In genomic region chr20:55597526-55597925, GRCh38 we compare ENCODE assay signal across 26 cellular contexts.
DNase-seq lines count a peak whose midpoint lies in the region; ATAC-seq, FAIRE-seq and TF ChIP-seq lines count a peak whose summit lies in the region.
"Had no signal": no experiment of that assay in that cellular context is flagged by ENCODE, and none has a peak within 500 bp of the region (broad histone marks: within the 10 kb centered on the region; RNA-seq: fewer than 3 reads in every experiment).

No MANE protein-coding gene starts in this region.

- H3K36me3 ChIP-seq in kidney (ENCODE audit: control insufficient read depth in 1 of 2, insufficient read depth in 2 of 2, low read length in 2 of 2) (no peaks in the 10 kb centered on the region), suprapubic skin (no peaks in the 10 kb centered on the region)
- H3K36me3 ChIP-seq: BE2C, BLaER1 had no signal

- H3K9ac ChIP-seq in kidney (ENCODE audit: low read length in 2 of 2): no peak overlapping the region
- H3K9ac ChIP-seq: BLaER1 had no signal

- no peak for TF ChIP-seq CTCF in kidney (IDR thresholded peaks at IDR 0.05; ENCODE audit: borderline replicate concordance, extremely low read depth, insufficient read depth)
- TF ChIP-seq CTCF in suprapubic skin (IDR thresholded peaks at IDR 0.05): no peak

- H3K4me3 ChIP-seq in kidney (ENCODE audit: low read length in 2 of 2): no peak overlapping the region
- no peak overlapping the region for H3K4me3 ChIP-seq in suprapubic skin
- H3K4me3 ChIP-seq: BLaER1, GM12878 had no signal

- H3K27ac ChIP-seq in kidney (ENCODE audit: low read depth in 2 of 2, low read length in 2 of 2): no peak overlapping the region
- no peak overlapping the region for H3K27ac ChIP-seq in suprapubic skin
- H3K27ac ChIP-seq: BLaER1 had no signal

- DNase-seq in astrocyte of the hippocampus (ENCODE audit: low read depth, low spot score) (peak; percentile 1), inferior parietal cortex (ENCODE audit: extremely low spot score) (peak; percentile 44), stromal cell of bone marrow (ENCODE audit: low read depth) (peak; percentile 12), GM12892 (ENCODE audit: insufficient read length) (no peak), kidney (no peak), suprapubic skin (ENCODE audit: low spot score in 2 of 2) (no peak)
- DNase-seq: 8988T; ACHN; BE2C; C1 segment of cervical spinal cord; CD4-positive, alpha-beta memory T cell; CD4-positive, CD25-positive, alpha-beta regulatory T cell; CD8-positive, alpha-beta memory T cell; COR-L47; DMS 273 treated with DMSO at 0.1 percent for 48 hours; DMS153; DMS53; DMS79; DND-41; EL; GDM1 had no signal

- no peaks in the 10 kb centered on the region for H3K4me1 ChIP-seq in kidney (ENCODE audit: control insufficient read depth in 1 of 2, insufficient read depth in 1 of 2, low read depth in 1 of 2, low read length in 2 of 2)
- no peaks in the 10 kb centered on the region for H3K4me1 ChIP-seq in suprapubic skin
- H3K4me1 ChIP-seq: BLaER1 had no signal

- TF ChIP-seq POLR2A in GM12892 (IDR thresholded peaks at IDR 0.05; ENCODE audit: low read depth, low read length) (no peak), suprapubic skin (IDR thresholded peaks at IDR 0.05) (no peak)

- no peak for TF ChIP-seq EP300 in suprapubic skin (IDR thresholded peaks at IDR 0.05)

- WGBS in suprapubic skin: 66% methylated on average over 1 of the region's 1 CpG

- intact Hi-C loops in kidney (cut with DNase I): no loop called here

- FAIRE-seq in GM12892 (lab: Jason Lieb, UNC) (no peak), kidney (lab: Jason Lieb, UNC) (no peak)
- FAIRE-seq: A204.1, GM12878, GM19239 had no signal

- H3K27me3 ChIP-seq in suprapubic skin: no peaks in the 10 kb centered on the region
- H3K27me3 ChIP-seq: BE2C, BLaER1 had no signal

- H3K9me3 ChIP-seq in kidney (ENCODE audit: control insufficient read depth in 1 of 2, low read length in 2 of 2) (no peaks in the 10 kb centered on the region), suprapubic skin (no peaks in the 10 kb centered on the region)
- H3K9me3 ChIP-seq: BE2C, BLaER1 had no signal

- no peak for ATAC-seq in GM21360 (IDR thresholded peaks at IDR 0.05; ENCODE audit: unreplicated experiment)
- ATAC-seq: GM12878 had no signal

Comparison
In these comparisons a context has a peak if more than half of its experiments do, and no peak if none do; other contexts are left out.
1. DNase-seq: peak in astrocyte of the hippocampus (single experiment), inferior parietal cortex (single experiment) and stromal cell of bone marrow (single experiment); none in GM12892 (single experiment), kidney (single experiment) and suprapubic skin (0 of 2).